Comparison of ENCODE assay signal across 2 cellular contexts in the genomic region with DNA sequence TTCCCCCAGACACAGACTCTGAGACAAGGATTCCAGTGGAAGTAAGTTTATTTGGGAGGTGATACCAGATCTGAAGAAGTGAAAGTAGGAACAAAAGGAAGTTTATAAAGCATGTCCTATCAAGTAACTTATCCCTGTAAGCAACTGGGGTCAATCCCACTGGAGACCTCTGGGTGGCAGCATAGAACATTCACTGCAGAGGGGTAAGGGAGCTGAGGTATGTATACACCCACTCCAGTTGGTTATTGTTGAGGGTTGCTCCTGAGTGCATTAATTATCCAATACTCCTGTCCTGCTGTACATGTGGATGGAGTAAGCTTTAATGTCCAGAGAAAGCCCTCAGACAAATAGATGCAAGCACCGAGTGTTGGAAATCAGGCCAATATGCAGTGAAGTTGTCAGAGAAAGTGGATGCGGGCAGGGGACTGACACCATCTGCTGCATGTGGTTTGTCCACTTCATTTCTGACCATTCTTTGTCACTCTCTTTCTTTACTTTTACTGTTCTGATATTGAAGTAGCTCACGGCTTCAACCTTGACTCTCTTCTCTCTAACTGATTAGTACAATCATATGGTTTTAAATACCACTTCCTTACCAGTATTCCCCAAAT.
TF ChIP-seq lines count a peak whose summit lies in the region.

No MANE protein-coding gene starts in this region.

TF ChIP-seq in A549, 52 proteins besides CTCF, POLR2A, EP300 and RAD21:
- TF ChIP-seq, protein P1, sequence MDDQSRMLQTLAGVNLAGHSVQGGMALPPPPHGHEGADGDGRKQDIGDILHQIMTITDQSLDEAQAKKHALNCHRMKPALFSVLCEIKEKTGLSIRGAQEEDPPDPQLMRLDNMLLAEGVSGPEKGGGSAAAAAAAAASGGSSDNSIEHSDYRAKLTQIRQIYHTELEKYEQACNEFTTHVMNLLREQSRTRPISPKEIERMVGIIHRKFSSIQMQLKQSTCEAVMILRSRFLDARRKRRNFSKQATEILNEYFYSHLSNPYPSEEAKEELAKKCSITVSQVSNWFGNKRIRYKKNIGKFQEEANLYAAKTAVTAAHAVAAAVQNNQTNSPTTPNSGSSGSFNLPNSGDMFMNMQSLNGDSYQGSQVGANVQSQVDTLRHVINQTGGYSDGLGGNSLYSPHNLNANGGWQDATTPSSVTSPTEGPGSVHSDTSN (IDR thresholded peaks at IDR 0.05): no peak
- TF ChIP-seq JUNB (IDR thresholded peaks at IDR 0.05) (no peak), HOXA7 (CRISPR knock-in tag; IDR thresholded peaks at IDR 0.05) (no peak), NR3C1 (IDR thresholded peaks at IDR 0.05) (no peak), MAZ (IDR thresholded peaks at IDR 0.05; ENCODE audit: borderline replicate concordance, low read depth, low read length) (no peak), SMC3 (IDR thresholded peaks at IDR 0.05) (no peak), SREBF2 (IDR thresholded peaks at IDR 0.05) (no peak), NFE2L2 (conservative IDR thresholded peaks at IDR 0.05; ENCODE audit: low read length) (no peak)

TF ChIP-seq in GM12878, 131 proteins besides CTCF, POLR2A, EP300 and RAD21:
- TF ChIP-seq HDGF (IDR thresholded peaks at IDR 0.05) (no peak), SMC3 (IDR thresholded peaks at IDR 0.05; ENCODE audit: borderline replicate concordance, low read length) (peak; percentile 21; the same call in 1 of the 2 replicates)
